19 cellular contexts compared by ENCODE assay signal in genomic region chr1:226349081-226349480, GRCh38.
"Had no signal": no experiment of that assay in that cellular context is flagged by ENCODE, and none has a peak within 500 bp of the region (broad histone marks: within the 10 kb centered on the region; RNA-seq: fewer than 3 reads in every experiment).

No MANE protein-coding gene starts in this region.

- H3K4me1 ChIP-seq: suprapubic skin had no signal

- H3K27ac ChIP-seq: body of pancreas, gastroesophageal sphincter, heart right ventricle, suprapubic skin had no signal

- H3K9me3 Mint-ChIP-seq: activated naive CD8-positive, alpha-beta T cell treated with anti-CD3 and anti-CD28 coated beads for 36 hours; activated T-helper 1 cell treated with anti-CD3 and anti-CD28 coated beads, Interleukin-12 subunit alpha, Interleukin-12 subunit beta, Interleukin-2, Interleukin-4 antibody, amounts not matched to agents 30 ng/mL and 10 ng/mL and 1 ng/mL, durations not matched to agents 14 hours and 24 hours and 36 hours; naive thymus-derived CD4-positive, alpha-beta T cell; stimulated activated naive CD8-positive, alpha-beta T cell treated with anti-CD3 and anti-CD28 coated beads, Interleukin-15, Interleukin-2, amounts not matched to agents 100 ng/mL and 50 ng/mL, for 24 hours had no signal

- H3K36me3 ChIP-seq: gastroesophageal sphincter, heart right ventricle, suprapubic skin had no signal

- ATAC-seq: activated CD4-positive, CD25-positive, alpha-beta regulatory T cell treated with anti-CD3 and anti-CD28 coated beads, Interleukin-2, amount 50 U/mL, for 24 hours; body of pancreas; gastroesophageal sphincter; heart right ventricle; naive thymus-derived CD4-positive, alpha-beta T cell had no signal

- H3K27me3 ChIP-seq: body of pancreas, gastroesophageal sphincter, heart right ventricle, suprapubic skin had no signal

- H3K9me3 ChIP-seq: body of pancreas, gastroesophageal sphincter, heart right ventricle, suprapubic skin had no signal

- DNase-seq: activated CD4-positive, alpha-beta T cell treated with anti-CD3 and anti-CD28 coated beads, Interleukin-2, amount 50 U/mL, for 1 hour; activated naive CD8-positive, alpha-beta T cell treated with anti-CD3 and anti-CD28 coated beads for 36 hours; amygdala; body of pancreas; caudate nucleus; heart right ventricle; naive thymus-derived CD4-positive, alpha-beta T cell; retina; stimulated activated CD4-positive, alpha-beta T cell treated with anti-CD3 and anti-CD28 coated beads, Interleukin-4, amount 100 ng/mL, for 4 hours; T-helper 9 cell had no signal

- H3K27ac Mint-ChIP-seq: activated naive CD8-positive, alpha-beta T cell treated with anti-CD3 and anti-CD28 coated beads for 36 hours; activated T-helper 1 cell treated with anti-CD3 and anti-CD28 coated beads, Interleukin-12 subunit alpha, Interleukin-12 subunit beta, Interleukin-2, Interleukin-4 antibody, amounts not matched to agents 30 ng/mL and 10 ng/mL and 1 ng/mL, durations not matched to agents 14 hours and 24 hours and 36 hours; naive thymus-derived CD4-positive, alpha-beta T cell; stimulated activated naive CD8-positive, alpha-beta T cell treated with anti-CD3 and anti-CD28 coated beads, Interleukin-15, Interleukin-2, amounts not matched to agents 100 ng/mL and 50 ng/mL, for 24 hours had no signal

- FAIRE-seq: colon, endometrium, small intestine had no signal

- H3K4me3 ChIP-seq: body of pancreas, gastroesophageal sphincter, heart right ventricle, lung, suprapubic skin had no signal

- H3K36me3 Mint-ChIP-seq: activated naive CD8-positive, alpha-beta T cell treated with anti-CD3 and anti-CD28 coated beads for 36 hours; naive thymus-derived CD4-positive, alpha-beta T cell had no signal

- H3K27me3 Mint-ChIP-seq: activated naive CD8-positive, alpha-beta T cell treated with anti-CD3 and anti-CD28 coated beads for 36 hours; naive thymus-derived CD4-positive, alpha-beta T cell; stimulated activated naive CD8-positive, alpha-beta T cell treated with anti-CD3 and anti-CD28 coated beads, Interleukin-15, Interleukin-2, amounts not matched to agents 100 ng/mL and 50 ng/mL, for 24 hours had no signal

- H3K4me3 Mint-ChIP-seq: activated naive CD8-positive, alpha-beta T cell treated with anti-CD3 and anti-CD28 coated beads for 36 hours; activated T-helper 1 cell treated with anti-CD3 and anti-CD28 coated beads, Interleukin-12 subunit alpha, Interleukin-12 subunit beta, Interleukin-2, Interleukin-4 antibody, amounts not matched to agents 30 ng/mL and 10 ng/mL and 1 ng/mL, durations not matched to agents 14 hours and 24 hours and 36 hours; naive thymus-derived CD4-positive, alpha-beta T cell; stimulated activated naive CD8-positive, alpha-beta T cell treated with anti-CD3 and anti-CD28 coated beads, Interleukin-15, Interleukin-2, amounts not matched to agents 100 ng/mL and 50 ng/mL, for 24 hours had no signal
